In the genomic region with DNA sequence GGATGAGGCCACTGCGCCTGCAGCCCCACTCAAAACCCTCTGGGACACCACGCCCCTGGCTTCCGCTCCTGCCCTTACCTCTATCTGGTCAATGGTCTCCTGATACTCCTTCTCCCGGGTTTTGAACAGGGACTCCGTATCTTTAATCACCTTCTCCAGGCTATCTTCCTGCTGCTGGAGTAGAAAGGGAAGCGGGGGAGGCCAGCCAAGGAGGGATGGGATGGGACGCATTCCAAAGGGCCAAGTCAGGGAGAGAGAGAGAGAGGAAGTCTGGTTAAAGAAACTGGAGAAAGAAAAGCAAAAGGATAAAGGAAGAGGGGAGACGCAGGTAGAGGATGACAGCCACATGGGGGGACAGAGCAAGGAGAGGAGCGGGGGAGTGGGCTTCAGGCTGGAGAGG, we compare ENCODE assay signal across 13 cellular contexts. TPM values are rescaled to one million over a fixed set of nuclear protein-coding genes. Genes with fewer than 3 reads are reported as not detected.
A peak's percentile ranks its signal among the peaks of the same experiment; 100 is the strongest.
DNase-seq lines count a peak whose midpoint lies in the region; ATAC-seq, FAIRE-seq and TF ChIP-seq lines count a peak whose summit lies in the region.
"Had no signal": no experiment of that assay in that cellular context is flagged by ENCODE, and none has a peak within 500 bp of the region (broad histone marks: within the 10 kb centered on the region; RNA-seq: fewer than 3 reads in every experiment).

No MANE protein-coding gene starts in this region.

- no TSS peak for BruUV-seq in Calu3 (replicated peaks; lab: Mats Ljungman, UMichigan)

- 0 out of 2 replicates have a peak, but pooled peaks cover 3% of the 10 kb centered on the region for H3F3A ChIP-seq in GM23338 (replicated peaks; ENCODE audit: low read depth)

- no peaks in the 10 kb centered on the region for H3K9me2 ChIP-seq in GM23338 (ENCODE audit: insufficient read depth)

- H3K27ac ChIP-seq in GM23338 (ENCODE audit: low read depth) (no peak overlapping the region), astrocyte (ENCODE audit: low read depth, low read length) (peak overlapping the region; percentile 88), right atrium auricular region (peak overlapping the region; percentile 94 to 98)

- H3K4me1 ChIP-seq in GM23338 (ENCODE audit: insufficient read depth) (no peaks in the 10 kb centered on the region; the same call in 1 of the 2 replicates), astrocyte (ENCODE audit: insufficient read depth, low read length) (peaks cover 62% of the 10 kb centered on the region), right atrium auricular region (peaks cover 0 to 61% of the 10 kb centered on the region in 2 donors)

- CTCF ChIA-PET in Calu3 (lab: Charles Lee), result no interaction called here

- peak overlapping the region; percentile 70; the same call in 1 of the 2 replicates for H3K27ac Mint-ChIP-seq in GM23338
- peak overlapping the region; percentile 64 for H3K27ac Mint-ChIP-seq in astrocyte (ENCODE audit: unreplicated experiment)
- H3K27ac Mint-ChIP-seq in stimulated activated naive B cell treated with anti-CD40 and anti-IgM and Interleukin-4, amounts not matched to agents 10 μg/mL and 1 μg/mL and 100 μg/mL, for 72 hours, result peak overlapping the region; percentile 76
- H3K27ac Mint-ChIP-seq in Calu3 (ENCODE audit: unreplicated experiment), result no peak overlapping the region

- H3K27me3 ChIP-seq in GM23338 (ENCODE audit: insufficient read depth), result no peaks in the 10 kb centered on the region
- no peaks in the 10 kb centered on the region for H3K27me3 ChIP-seq in astrocyte (ENCODE audit: insufficient read depth, low read length)
- H3K27me3 ChIP-seq in right atrium auricular region, result no peaks in the 10 kb centered on the region

- H3K4me3 Mint-ChIP-seq in GM23338, result no peak overlapping the region
- H3K4me3 Mint-ChIP-seq in astrocyte (ENCODE audit: unreplicated experiment), result peak overlapping the region; percentile 42
- H3K4me3 Mint-ChIP-seq in stimulated activated naive B cell treated with anti-CD40 and anti-IgM and Interleukin-4, amounts not matched to agents 10 μg/mL and 1 μg/mL and 100 μg/mL, for 72 hours, result no peak overlapping the region
- no peak overlapping the region for H3K4me3 Mint-ChIP-seq in Calu3 (ENCODE audit: low read depth, unreplicated experiment)
- H3K4me3 Mint-ChIP-seq: central memory CD8-positive, alpha-beta T cell had no signal

- H3K4me2 ChIP-seq in GM23338 (no peak overlapping the region), astrocyte (ENCODE audit: low read length) (peak overlapping the region; percentile 82)

- H3K4me3 ChIP-seq in GM23338 (no peak overlapping the region), astrocyte (ENCODE audit: insufficient read depth, low read depth, low read length) (peak overlapping the region; percentile 54), right atrium auricular region (no peak overlapping the region)

- FAIRE-seq in astrocyte (lab: Jason Lieb, UNC), result no peak

- H4K20me1 ChIP-seq in GM23338 (replicated peaks; ENCODE audit: insufficient read depth), result peaks cover 10% of the 10 kb centered on the region; the same call in 1 of the 2 replicates
- peaks cover 11% of the 10 kb centered on the region for H4K20me1 ChIP-seq in astrocyte (ENCODE audit: insufficient read depth, low read length)

- peaks cover 21% of the 10 kb centered on the region for H3K4me1 Mint-ChIP-seq in GM23338
- H3K4me1 Mint-ChIP-seq in astrocyte (ENCODE audit: low read depth, unreplicated experiment), result peaks cover 40% of the 10 kb centered on the region
- peaks cover 8 to 19% of the 10 kb centered on the region in 2 donors for H3K4me1 Mint-ChIP-seq in stimulated activated naive B cell treated with anti-CD40 and anti-IgM and Interleukin-4, amounts not matched to agents 10 μg/mL and 1 μg/mL and 100 μg/mL, for 72 hours
- H3K4me1 Mint-ChIP-seq in Calu3 (ENCODE audit: low read depth, unreplicated experiment), result peaks cover 6% of the 10 kb centered on the region

- H3K79me2 ChIP-seq in GM23338 (replicated peaks; ENCODE audit: insufficient read depth) (peaks cover 16% of the 10 kb centered on the region), astrocyte (ENCODE audit: insufficient read depth, low read length) (peaks cover 69% of the 10 kb centered on the region)

- intact Hi-C loops in Calu3 (cut with micrococcal nuclease; ENCODE audit: unreplicated experiment), result no loop called here

- peak overlapping the region; percentile 79 for H3K9ac ChIP-seq in astrocyte (ENCODE audit: low read length)

- H3K36me3 Mint-ChIP-seq in GM23338 (ENCODE audit: low read depth) (peaks cover 55% of the 10 kb centered on the region), astrocyte (ENCODE audit: low read depth, unreplicated experiment) (peaks cover 17% of the 10 kb centered on the region), Calu3 (ENCODE audit: insufficient read depth, unreplicated experiment) (no peaks in the 10 kb centered on the region)
- peaks cover 47 to 64% of the 10 kb centered on the region in 2 donors for H3K36me3 Mint-ChIP-seq in stimulated activated naive B cell treated with anti-CD40 and anti-IgM and Interleukin-4, amounts not matched to agents 10 μg/mL and 1 μg/mL and 100 μg/mL, for 72 hours

- H3K9me3 Mint-ChIP-seq in GM23338 (no peaks in the 10 kb centered on the region), astrocyte (ENCODE audit: unreplicated experiment) (no peaks in the 10 kb centered on the region), Calu3 (ENCODE audit: low read depth, unreplicated experiment) (no peaks in the 10 kb centered on the region)
- no peaks in the 10 kb centered on the region for H3K9me3 Mint-ChIP-seq in stimulated activated naive B cell treated with anti-CD40 and anti-IgM and Interleukin-4, amounts not matched to agents 10 μg/mL and 1 μg/mL and 100 μg/mL, for 72 hours
- H3K9me3 Mint-ChIP-seq: central memory CD8-positive, alpha-beta T cell had no signal

- peaks cover 8% of the 10 kb centered on the region for H3K27me3 Mint-ChIP-seq in GM23338 (ENCODE audit: insufficient read depth, low read depth, poor library complexity)
- H3K27me3 Mint-ChIP-seq in astrocyte (ENCODE audit: low read depth, unreplicated experiment), result no peaks in the 10 kb centered on the region
- no peaks in the 10 kb centered on the region for H3K27me3 Mint-ChIP-seq in stimulated activated naive B cell treated with anti-CD40 and anti-IgM and Interleukin-4, amounts not matched to agents 10 μg/mL and 1 μg/mL and 100 μg/mL, for 72 hours
- no peaks in the 10 kb centered on the region for H3K27me3 Mint-ChIP-seq in Calu3 (ENCODE audit: unreplicated experiment)
- H3K27me3 Mint-ChIP-seq: central memory CD8-positive, alpha-beta T cell had no signal

- TF ChIP-seq CTCF in GM23338 (conservative IDR thresholded peaks at IDR 0.05; ENCODE audit: low read depth in 2 of 2), result no peak
- TF ChIP-seq CTCF in astrocyte (IDR thresholded peaks at IDR 0.05; ENCODE audit: insufficient read depth, low read depth, low read length), result no peak
- TF ChIP-seq CTCF in right atrium auricular region (IDR thresholded peaks at IDR 0.05), result no peak
- no peak for TF ChIP-seq CTCF in Calu3 (IDR thresholded peaks at IDR 0.05; ENCODE audit: unreplicated experiment)

- H3K9me3 ChIP-seq in astrocyte (ENCODE audit: insufficient read depth, low read depth, low read length) (no peaks in the 10 kb centered on the region), right atrium auricular region (no peaks in the 10 kb centered on the region)

- H3K36me3 ChIP-seq in GM23338 (ENCODE audit: insufficient read depth) (peaks cover 10% of the 10 kb centered on the region), astrocyte (ENCODE audit: insufficient read depth, low read length) (peaks cover 16% of the 10 kb centered on the region), right atrium auricular region (peaks cover 28% of the 10 kb centered on the region)

- H2AFZ ChIP-seq in GM23338, result no peak overlapping the region
- H2AFZ ChIP-seq in astrocyte (ENCODE audit: low read depth, low read length), result no peak overlapping the region

- ATAC-seq in GM23338 (no peak), HG02884 (IDR thresholded peaks at IDR 0.05; ENCODE audit: unreplicated experiment) (no peak)
- ATAC-seq in stimulated activated naive B cell treated with anti-CD40 and anti-IgM and Interleukin-4, amounts not matched to agents 10 μg/mL and 1 μg/mL and 100 μg/mL, for 72 hours (replicated peaks), result no peak
- ATAC-seq: left colon had no signal

- DNase-seq in GM23338 (ENCODE audit: low spot score), result no peak
- peak; percentile 88 for DNase-seq in astrocyte (ENCODE audit: low read depth)
- DNase-seq in right atrium auricular region (ENCODE audit: low spot score), result no peak
- DNase-seq in stimulated activated naive B cell treated with anti-CD40 and anti-IgM and Interleukin-4, amounts not matched to agents 10 μg/mL and 1 μg/mL and 100 μg/mL, for 72 hours, result no peak
- no peak for DNase-seq in NCI-H146 treated with DMSO at 0.1 percent for 48 hours (lab: John Stamatoyannopoulos, UW; ENCODE audit: unreplicated experiment)
- no peak for DNase-seq in Calu3
- DNase-seq in NAMALWA (ENCODE audit: low spot score), result no peak
- DNase-seq: activated CD4-positive, alpha-beta T cell treated with anti-CD3 and anti-CD28 coated beads, Interleukin-2, amount 50 U/mL, for 4 hours; GF-D8; left colon; NCI-H1105 treated with DMSO at 0.1 percent for 48 hours had no signal

TF ChIP-seq in GM23338, 12 proteins besides CTCF, POLR2A, EP300 and RAD21 (continues in another document):
- TF ChIP-seq NANOG (IDR thresholded peaks at IDR 0.05; ENCODE audit: borderline replicate concordance), result no peak

RNA-seq across cellular contexts. Expression of a gene that starts 7.9 kb away (rescaled TPM):
- 8.8 and 12.9 TPM in 2 replicates for total RNA-seq in GM23338 (2014; rRNA removed; shearing (Covaris generic))
- polyA plus RNA-seq in GM23338 (2016; fragmentation: Nextera tagmentation; extraction: Ambion mirVana), result 8.9 and 11.2 TPM in 2 replicates
- total RNA-seq in astrocyte (18.8 and 20.8 TPM in 2 replicates), right atrium auricular region (10 to 100 TPM; 12.3 to 13.2 TPM), Calu3 (2022) (0.76 and 1.0 TPM in 2 replicates)

RNA-seq across cellular contexts. Expression of a gene that starts 13.7 kb away (rescaled TPM):
- 5,269 and 5,853 TPM in 2 replicates for total RNA-seq in GM23338 (2014; rRNA removed; shearing (Covaris generic))
- polyA plus RNA-seq in GM23338 (2016; fragmentation: Nextera tagmentation; extraction: Ambion mirVana), result 6,140 and 6,219 TPM in 2 replicates
- total RNA-seq in astrocyte, result 5,151 and 5,167 TPM in 2 replicates
- total RNA-seq in right atrium auricular region, result 1,000 to 10,000 TPM; 4,693 to 5,476 TPM
- total RNA-seq in Calu3 (2022), result 2,412 and 2,552 TPM in 2 replicates

RNA-seq across cellular contexts. Expression of a gene that starts 20.1 kb away (rescaled TPM):
- 67.2 and 67.9 TPM in 2 replicates for total RNA-seq in GM23338 (2014; rRNA removed; shearing (Covaris generic))
- 63.3 and 63.4 TPM in 2 replicates for polyA plus RNA-seq in GM23338 (2016; fragmentation: Nextera tagmentation; extraction: Ambion mirVana)
- total RNA-seq in astrocyte (53.1 and 66.8 TPM in 2 replicates), right atrium auricular region (10 to 100 TPM; 17.7 to 17.9 TPM), Calu3 (2022) (86.1 and 88.5 TPM in 2 replicates)

RNA-seq across cellular contexts. Expression of a gene that starts 54.1 kb away (rescaled TPM):
- 217 and 389 TPM in 2 replicates for total RNA-seq in GM23338 (2014; rRNA removed; shearing (Covaris generic))
- polyA plus RNA-seq in GM23338 (2016; fragmentation: Nextera tagmentation; extraction: Ambion mirVana), result 32.7 and 34.2 TPM in 2 replicates
- total RNA-seq in astrocyte (18.6 and 21.1 TPM in 2 replicates), right atrium auricular region (10 to 100 TPM; 11.6 to 53.5 TPM), Calu3 (2022) (78.0 and 94.7 TPM in 2 replicates)

RNA-seq across cellular contexts. Expression of a gene that starts 54.9 kb away (rescaled TPM):
- 75.1 and 93.9 TPM in 2 replicates for total RNA-seq in GM23338 (2014; rRNA removed; shearing (Covaris generic))
- polyA plus RNA-seq in GM23338 (2016; fragmentation: Nextera tagmentation; extraction: Ambion mirVana), result 432 and 463 TPM in 2 replicates
- total RNA-seq in astrocyte, result 192 and 202 TPM in 2 replicates
- 100 to 1,000 TPM in 1 of 2 donors, 10 to 100 TPM in 1; 87.7 to 104 TPM for total RNA-seq in right atrium auricular region
- total RNA-seq in Calu3 (2022), result 213 and 220 TPM in 2 replicates
